In genomic region chr14:100804138-100804537, GRCh38 we compare ENCODE assay signal across 20 cellular contexts. TPM values are rescaled to one million over a fixed set of nuclear protein-coding genes. Genes with fewer than 3 reads are reported as not detected.
A peak's percentile ranks its signal among the peaks of the same experiment; 100 is the strongest.
DNase-seq lines count a peak whose midpoint lies in the region; ATAC-seq, FAIRE-seq and TF ChIP-seq lines count a peak whose summit lies in the region.
"Had no signal": no experiment of that assay in that cellular context is flagged by ENCODE, and none has a peak within 500 bp of the region (broad histone marks: within the 10 kb centered on the region; RNA-seq: fewer than 3 reads in every experiment).

No MANE protein-coding gene starts in this region.

- H3K4me3 ChIP-seq in GM23338, result no peak overlapping the region
- H3K4me3 ChIP-seq in HUES48 (ENCODE audit: low read depth, low read length), result no peak overlapping the region
- H3K4me3 ChIP-seq in HepG2 (replicated peaks in 1 of 3; ENCODE audit: insufficient read depth in 1 of 3, low read depth in 2 of 3, low read length in 3 of 3), result no peak overlapping the region
- no peak overlapping the region for H3K4me3 ChIP-seq in upper lobe of right lung
- H3K4me3 ChIP-seq: A549, GM23248, HAP-1 had no signal

- H3K36me3 ChIP-seq in GM23338 (ENCODE audit: insufficient read depth), result no peaks in the 10 kb centered on the region
- no peaks in the 10 kb centered on the region for H3K36me3 ChIP-seq in HUES48 (ENCODE audit: control insufficient read depth, insufficient read depth, low read length)
- H3K36me3 ChIP-seq in HepG2 (replicated peaks in 1 of 2; ENCODE audit: control insufficient read depth in 1 of 2, insufficient read depth in 2 of 2, low read length in 2 of 2), result no peaks in the 10 kb centered on the region
- H3K36me3 ChIP-seq in upper lobe of right lung, result no peaks in the 10 kb centered on the region
- H3K36me3 ChIP-seq: BE2C, HAP-1 had no signal

- no peak for TF ChIP-seq RAD21 in HepG2 (CRISPR knock-in tag; IDR thresholded peaks at IDR 0.05)

- CTCF ChIA-PET in HepG2 (lab: Yijun Ruan, JAX; ENCODE audit: low intra/inter-chr PET ratio, low total read pairs), result no interaction called here

- H3K4me3 Mint-ChIP-seq in GM23338, result no peak overlapping the region
- H3K4me3 Mint-ChIP-seq: CD8-positive, alpha-beta T cell had no signal

- H2AFZ ChIP-seq in GM23338 (peak overlapping the region; percentile 85), HepG2 (ENCODE audit: low read length) (no peak overlapping the region)
- H2AFZ ChIP-seq: GM23248 had no signal

- peaks cover 15% of the 10 kb centered on the region for H3K27me3 Mint-ChIP-seq in GM23338 (ENCODE audit: insufficient read depth, low read depth, poor library complexity)

- H3K27ac ChIP-seq in GM23338 (ENCODE audit: low read depth), result no peak overlapping the region
- peak overlapping the region; percentile 20 for H3K27ac ChIP-seq in HUES48 (ENCODE audit: low read depth, low read length)
- H3K27ac ChIP-seq in HepG2 (ENCODE audit: extremely low read length, insufficient read depth, low read length), result no peak overlapping the region
- no peak overlapping the region for H3K27ac ChIP-seq in upper lobe of right lung
- H3K27ac ChIP-seq: A549, C4-2B, GM23248 had no signal

- H3K9me3 Mint-ChIP-seq in GM23338, result peaks cover 29% of the 10 kb centered on the region

- H3K4me1 ChIP-seq in GM23338 (ENCODE audit: insufficient read depth), result peaks cover 14% of the 10 kb centered on the region
- peaks cover 26% of the 10 kb centered on the region for H3K4me1 ChIP-seq in HUES48 (ENCODE audit: control insufficient read depth, insufficient read depth, low read length)
- H3K4me1 ChIP-seq in HepG2 (ENCODE audit: insufficient read depth, low read length), result peaks cover 6% of the 10 kb centered on the region; the same call in 1 of the 2 replicates
- no peaks in the 10 kb centered on the region for H3K4me1 ChIP-seq in upper lobe of right lung
- H3K4me1 ChIP-seq: A549, BE2C had no signal

- H3K27me3 ChIP-seq in GM23338 (ENCODE audit: insufficient read depth) (no peaks in the 10 kb centered on the region), HUES48 (ENCODE audit: control insufficient read depth, insufficient read depth, low read length) (no peaks in the 10 kb centered on the region), HepG2 (ENCODE audit: control insufficient read depth in 1 of 2, insufficient read depth in 2 of 2, low read length in 2 of 2) (no peaks in the 10 kb centered on the region), upper lobe of right lung (no peaks in the 10 kb centered on the region)
- H3K27me3 ChIP-seq: BE2C had no signal

- DNase-seq in GM23338 (ENCODE audit: low spot score), result no peak
- no peak for DNase-seq in HepG2 (ENCODE audit: low spot score)
- no peak for DNase-seq in upper lobe of right lung
- DNase-seq in activated CD4-positive, alpha-beta T cell treated with anti-CD3 and anti-CD28 coated beads, Interleukin-2, amount 50 U/mL, for 48 hours, result no peak
- DNase-seq in CD1c-positive myeloid dendritic cell (ENCODE audit: extremely low spot score), result no peak
- DNase-seq: BE2C; CD8-positive, alpha-beta T cell; COR-L47; DMS153; DMS79 treated with DMSO at 0.1 percent for 48 hours; EL; GM23248 had no signal

- FAIRE-seq in HepG2 (lab: Jason Lieb, UNC), result no peak
- FAIRE-seq: A549, D721Med, G401.6, GM12891 had no signal

- H3K9me3 ChIP-seq in HUES48 (ENCODE audit: control insufficient read depth, insufficient read depth, low read length), result peaks cover 17% of the 10 kb centered on the region
- peaks cover 20% of the 10 kb centered on the region for H3K9me3 ChIP-seq in HepG2 (ENCODE audit: low read length)
- no peaks in the 10 kb centered on the region for H3K9me3 ChIP-seq in upper lobe of right lung
- H3K9me3 ChIP-seq: BE2C had no signal

- intact Hi-C loops in HepG2 (cut with micrococcal nuclease; ENCODE audit: unreplicated experiment), result no loop called here
- intact Hi-C loops in upper lobe of right lung (cut with DNase I), result no loop called here

- H3K79me2 ChIP-seq in GM23338 (replicated peaks; ENCODE audit: insufficient read depth), result no peaks in the 10 kb centered on the region
- H3K79me2 ChIP-seq in HepG2 (ENCODE audit: insufficient read depth, low read length), result no peaks in the 10 kb centered on the region

- 97% methylated on average over 6 of the region's 13 CpGs for WGBS in HepG2 (ENCODE audit: low lambda C conversion rate)

- H3F3A ChIP-seq in GM23338 (replicated peaks; ENCODE audit: low read depth), result no peaks in the 10 kb centered on the region

- H3K4me1 Mint-ChIP-seq in GM23338, result peaks cover 21% of the 10 kb centered on the region

- H3K4me2 ChIP-seq in GM23338, result peak overlapping the region; percentile 70; the same call in 1 of the 2 replicates
- H3K4me2 ChIP-seq in HepG2 (ENCODE audit: low read depth, low read length), result no peak overlapping the region
- H3K4me2 ChIP-seq: A549 had no signal

- no TSS peak for BruUV-seq in HepG2 (replicated peaks; lab: Mats Ljungman, UMichigan)

- H3K27ac Mint-ChIP-seq in GM23338, result no peak overlapping the region
- H3K27ac Mint-ChIP-seq: CD8-positive, alpha-beta T cell had no signal

- H3K9ac ChIP-seq in HUES48 (ENCODE audit: low read depth, low read length) (no peak overlapping the region), HepG2 (ENCODE audit: insufficient read depth, low read depth, low read length) (no peak overlapping the region)
- H3K9ac ChIP-seq: GM23248 had no signal

- no peak for TF ChIP-seq EP300 in HepG2 (IDR thresholded peaks at IDR 0.05; ENCODE audit: low read depth in 2 of 2, low read length in 2 of 2)
- no peak for TF ChIP-seq EP300 in HepG2 (CRISPR knock-in tag; IDR thresholded peaks at IDR 0.05; ENCODE audit: borderline replicate concordance)

- in situ Hi-C loops in HepG2 (cut with HindIII; ENCODE audit: extremely low pct_ligation_motif_present, low pct_unique_long_range_greater_than_20kb), result no loop called here

- POLR2A ChIA-PET in HepG2 (lab: Yijun Ruan, JAX), result interaction anchor here (6.3 kb wide), 1 partner anchor 13 kb away, joined by 33 read pairs; no protein-coding TSS in a partner anchor

- TF ChIP-seq POLR2A in HepG2 (IDR thresholded peaks at IDR 0.05; ENCODE audit: insufficient read depth in 1 of 2, low read depth in 2 of 2, low read length in 2 of 2), result no peak

- H3K36me3 Mint-ChIP-seq in GM23338 (ENCODE audit: low read depth), result peaks cover 21% of the 10 kb centered on the region
- H3K36me3 Mint-ChIP-seq: CD8-positive, alpha-beta T cell had no signal

- H4K20me1 ChIP-seq in GM23338 (replicated peaks; ENCODE audit: insufficient read depth) (no peaks in the 10 kb centered on the region), HepG2 (ENCODE audit: insufficient read depth, low read length) (no peaks in the 10 kb centered on the region)

- ATAC-seq in GM23338, result peak; percentile 14; the same call in 2 of the 3 replicates
- ATAC-seq in HepG2, result no peak; the same call in 2 of the 3 replicates
- peak; percentile 35 for ATAC-seq in upper lobe of right lung
- ATAC-seq: CD8-positive, alpha-beta T cell had no signal

- H3K9me2 ChIP-seq in GM23338 (ENCODE audit: insufficient read depth), result no peaks in the 10 kb centered on the region

- TF ChIP-seq CTCF in GM23338 (conservative IDR thresholded peaks at IDR 0.05; ENCODE audit: low read depth in 2 of 2), result no peak
- TF ChIP-seq CTCF in HepG2 (CRISPR knock-in tag; IDR thresholded peaks at IDR 0.05), result no peak
- TF ChIP-seq CTCF in upper lobe of right lung (IDR thresholded peaks at IDR 0.05), result no peak

TF ChIP-seq in GM23338, 12 proteins besides CTCF, POLR2A, EP300 and RAD21 (continues in another document):
- no peak for TF ChIP-seq EZH2phosphoT487 (IDR thresholded peaks at IDR 0.05; ENCODE audit: unreplicated experiment)
- no peak for TF ChIP-seq CREB1 (CRISPR knock-in tag; IDR thresholded peaks at IDR 0.05; ENCODE audit: low read depth)
- no peak for TF ChIP-seq EZH2 (IDR thresholded peaks at IDR 0.05; ENCODE audit: low read depth, unreplicated experiment)
- no peak for TF ChIP-seq POLR2AphosphoS5 (IDR thresholded peaks at IDR 0.05; ENCODE audit: low read depth)
- no peak for TF ChIP-seq ZNF114 (CRISPR knock-in tag; IDR thresholded peaks at IDR 0.05)

TF ChIP-seq in HepG2, 621 proteins besides CTCF, POLR2A, EP300 and RAD21:
- TF ChIP-seq HNRNPL (IDR thresholded peaks at IDR 0.05; ENCODE audit: low read depth, low read length), result peak; percentile 64; the same call in 1 of the 2 replicates
- TF ChIP-seq CC2D1A (CRISPR knock-in tag; IDR thresholded peaks at IDR 0.05), result no peak

RNA-seq across cellular contexts. Expression of gene MEG3, which starts 21.8 kb away (rescaled TPM):
- total RNA-seq in GM23338 (2014; rRNA removed; shearing (Covaris generic)), result not detected in 2 replicates
- polyA plus RNA-seq in GM23338 (2016; fragmentation: Nextera tagmentation; extraction: Ambion mirVana) (not detected in 2 replicates), HepG2 (2011; rRNA removed) (0.07 and 0.17 TPM in 2 replicates)
- total RNA-seq in HepG2 (2016; rRNA removed; fragmentation: Illumina TruSeq; extraction: Trizol) (not detected in 2 replicates), upper lobe of right lung (15.6 TPM)
- not detected in 2 replicates for total RNA-seq in HepG2 (2016; cell fraction: cytosol; rRNA removed; fragmentation: Illumina TruSeq; extraction: Trizol; ENCODE audit: low read depth)
- total RNA-seq in HepG2 (2016; cell fraction: insoluble cytoplasmic fraction; rRNA removed; fragmentation: Illumina TruSeq; extraction: Trizol), result not detected in 2 replicates
- not detected in 2 replicates for total RNA-seq in HepG2 (2016; cell fraction: membrane; rRNA removed; fragmentation: Illumina TruSeq; extraction: Trizol)
- total RNA-seq in HepG2 (2016; cell fraction: nucleus; rRNA removed; fragmentation: Illumina TruSeq; extraction: Trizol), result 0.38 TPM in 1 of 2 replicates, not detected in the other
- 0.03 TPM in 1 of 2 replicates, not detected in the other for polyA plus RNA-seq in HepG2 (2011; cell fraction: cytosol; rRNA removed)
- 0.59 and 0.62 TPM in 2 replicates for polyA plus RNA-seq in HepG2 (2011; cell fraction: nucleus; rRNA removed)
- polyA plus RNA-seq in HepG2 (2012), result 0.12 TPM in 1 of 2 replicates, not detected in the other
- not detected in 2 replicates for polyA plus RNA-seq in HepG2 (2016; cell fraction: cytosol; fragmentation: Illumina TruSeq; extraction: Trizol; ENCODE audit: low read depth)
- polyA plus RNA-seq in HepG2 (2016; cell fraction: insoluble cytoplasmic fraction; fragmentation: Illumina TruSeq; extraction: Trizol; ENCODE audit: low read depth), result not detected in 2 replicates
- polyA plus RNA-seq in HepG2 (2016; cell fraction: membrane; fragmentation: Illumina TruSeq; extraction: Trizol; ENCODE audit: low read depth), result not detected in 2 replicates
- polyA plus RNA-seq in HepG2 (2016; cell fraction: nucleus; fragmentation: Illumina TruSeq; extraction: Trizol; ENCODE audit: insufficient read depth, low read depth), result 0.15 TPM in 1 of 2 replicates, not detected in the other
- polyA minus RNA-seq in HepG2 (2011; rRNA and poly(A)+ RNA removed; ENCODE audit: low replicate concordance), result 0.08 TPM in 1 of 2 replicates, not detected in the other
- not detected in 2 replicates for polyA minus RNA-seq in HepG2 (2011; cell fraction: cytosol; rRNA and poly(A)+ RNA removed)
- 0.12 and 0.26 TPM in 2 replicates for polyA minus RNA-seq in HepG2 (2011; cell fraction: nucleus; rRNA and poly(A)+ RNA removed)
- total RNA-seq: CD8-positive, alpha-beta T cell; HT1080 had no signal

Comparison
In these comparisons a context has a peak if more than half of its experiments do, and no peak if none do; other contexts are left out.
1. RNA of gene MEG3, which starts 21.8 kb away (total RNA-seq): 15.6 TPM in upper lobe of right lung (single experiment); not detected in GM23338 and 0.38 TPM in HepG2; every median in the first group is over 10 times any median in the second.